ENCODE assay signal across 9 cellular contexts in genomic region chr3:5811051-5811450, GRCh38.
"Had no signal": no experiment of that assay in that cellular context is flagged by ENCODE, and none has a peak within 500 bp of the region (broad histone marks: within the 10 kb centered on the region; RNA-seq: fewer than 3 reads in every experiment).

No MANE protein-coding gene starts in this region.

- H3K9me3 ChIP-seq: HAP-1 had no signal

- DNase-seq: GM23248, GOT3, H7, KBM-7 had no signal

- H3K4me3 ChIP-seq: GM23248, HAP-1 had no signal

- ATAC-seq: HCT116, HepG2 had no signal

- H3K27ac ChIP-seq: GM23248, HL-60, KMS-11 had no signal

- H3K4me1 ChIP-seq: HAP-1 had no signal

- H3K36me3 ChIP-seq: HAP-1 had no signal
